Comparison of ENCODE assay signal across 19 cellular contexts in genomic region chr10:61780732-61781131, GRCh38.
A peak's percentile ranks its signal among the peaks of the same experiment; 100 is the strongest.
DNase-seq lines count a peak whose midpoint lies in the region; ATAC-seq, FAIRE-seq and TF ChIP-seq lines count a peak whose summit lies in the region.
"Had no signal": no experiment of that assay in that cellular context is flagged by ENCODE, and none has a peak within 500 bp of the region (broad histone marks: within the 10 kb centered on the region; RNA-seq: fewer than 3 reads in every experiment).

No MANE protein-coding gene starts in this region.

- no peak for TF ChIP-seq EP300 in sigmoid colon (IDR thresholded peaks at IDR 0.05)
- TF ChIP-seq EP300 in HepG2 (IDR thresholded peaks at IDR 0.05; ENCODE audit: low read depth in 2 of 2, low read length in 2 of 2): no peak
- no peak for TF ChIP-seq EP300 in HepG2 (CRISPR knock-in tag; IDR thresholded peaks at IDR 0.05; ENCODE audit: borderline replicate concordance)

- H3K4me1 ChIP-seq in GM23248 (ENCODE audit: insufficient read depth) (peaks cover 26% of the 10 kb centered on the region), foreskin keratinocyte (peaks cover 6% of the 10 kb centered on the region), sigmoid colon (peaks cover 0 to 15% (median 12%) of the 10 kb centered on the region in 4 donors), HepG2 (ENCODE audit: insufficient read depth, low read length) (no peaks in the 10 kb centered on the region)
- H3K4me1 ChIP-seq: SJCRH30 had no signal

- H3K79me2 ChIP-seq in GM23248 (ENCODE audit: insufficient read depth): no peaks in the 10 kb centered on the region
- H3K79me2 ChIP-seq in HepG2 (ENCODE audit: insufficient read depth, low read length): no peaks in the 10 kb centered on the region

- intact Hi-C loops in sigmoid colon (cut with DNase I): no loop called here
- intact Hi-C loops in HepG2 (cut with micrococcal nuclease; ENCODE audit: unreplicated experiment): no loop called here

- TF ChIP-seq POLR2A in sigmoid colon (IDR thresholded peaks at IDR 0.05) (no peak), HepG2 (IDR thresholded peaks at IDR 0.05; ENCODE audit: insufficient read depth in 1 of 2, low read depth in 2 of 2, low read length in 2 of 2) (no peak)

- in situ Hi-C loops in GM23248 (cut with MboI) (no loop called here), HepG2 (cut with HindIII; ENCODE audit: extremely low pct_ligation_motif_present, low pct_unique_long_range_greater_than_20kb) (no loop called here)

- H3K9ac ChIP-seq in GM23248 (no peak overlapping the region), HepG2 (ENCODE audit: insufficient read depth, low read depth, low read length) (no peak overlapping the region)

- BruUV-seq in HepG2 (replicated peaks; lab: Mats Ljungman, UMichigan): no TSS peak

- H3K27ac ChIP-seq in GM23248: no peak overlapping the region
- H3K27ac ChIP-seq in KOPT-K1 (ENCODE audit: low read depth, low read length, poor library complexity, severe bottlenecking): peak overlapping the region; percentile 90
- peak overlapping the region; percentile 78 for H3K27ac ChIP-seq in foreskin keratinocyte
- H3K27ac ChIP-seq in sigmoid colon: peak overlapping the region in 3 of 4 donors; percentile 8 to 61 (median 47)
- no peak overlapping the region for H3K27ac ChIP-seq in HepG2 (ENCODE audit: extremely low read length, insufficient read depth, low read length)
- H3K27ac ChIP-seq: RWPE1, SJCRH30 had no signal

- H3K36me3 ChIP-seq in GM23248 (ENCODE audit: low read depth) (no peaks in the 10 kb centered on the region), KOPT-K1 (ENCODE audit: insufficient read depth, low read length) (no peaks in the 10 kb centered on the region), sigmoid colon (no peaks in the 10 kb centered on the region), HepG2 (replicated peaks in 1 of 2; ENCODE audit: control insufficient read depth in 1 of 2, insufficient read depth in 2 of 2, low read length in 2 of 2) (no peaks in the 10 kb centered on the region)
- H3K36me3 ChIP-seq: SJCRH30 had no signal

- no peak for ATAC-seq in foreskin keratinocyte
- ATAC-seq in HG02798 (IDR thresholded peaks at IDR 0.05; ENCODE audit: poor library complexity, unreplicated experiment): no peak
- no peak for ATAC-seq in HepG2

- no peaks in the 10 kb centered on the region for H4K20me1 ChIP-seq in GM23248 (ENCODE audit: insufficient read depth)
- H4K20me1 ChIP-seq in HepG2 (ENCODE audit: insufficient read depth, low read length): no peaks in the 10 kb centered on the region

- DNase-seq in GM23248 (no peak), foreskin keratinocyte (no peak), sigmoid colon (no peak), mucosa of gallbladder (ENCODE audit: low spot score) (no peak), HepG2 (ENCODE audit: low spot score) (no peak), germinal center (ENCODE audit: low spot score) (no peak)
- DNase-seq: CD8-positive, alpha-beta T cell; DMS79; HCEC 1CT; Kasumi-1; NCI-H1105 treated with DMSO at 0.1 percent for 48 hours; NCI-H1694 treated with DMSO at 0.1 percent for 48 hours; NCI-H446; NK-92 treated with Interleukin-12 subunit alpha and Interleukin-12 subunit beta, amount 100 ng/mL, for 24 hours; SJCRH30 had no signal

- H3K4me3 ChIP-seq in GM23248: no peak overlapping the region
- H3K4me3 ChIP-seq in sigmoid colon: no peak overlapping the region
- H3K4me3 ChIP-seq in HepG2 (replicated peaks in 1 of 3; ENCODE audit: insufficient read depth in 1 of 3, low read depth in 2 of 3, low read length in 3 of 3): no peak overlapping the region
- H3K4me3 ChIP-seq: SJCRH30 had no signal

- H3K9me3 ChIP-seq in GM23248 (ENCODE audit: low read depth) (no peaks in the 10 kb centered on the region), KOPT-K1 (ENCODE audit: insufficient read depth, low read length, poor library complexity, severe bottlenecking) (peaks cover under 1% of the 10 kb centered on the region), sigmoid colon (no peaks in the 10 kb centered on the region), HepG2 (ENCODE audit: low read length) (no peaks in the 10 kb centered on the region)
- H3K9me3 ChIP-seq: SJCRH30 had no signal

- TF ChIP-seq RAD21 in HepG2 (CRISPR knock-in tag; IDR thresholded peaks at IDR 0.05): no peak

- peaks cover 16% of the 10 kb centered on the region for H3F3A ChIP-seq in GM23248 (ENCODE audit: insufficient read depth)

- TF ChIP-seq CTCF in foreskin keratinocyte (conservative IDR thresholded peaks at IDR 0.05) (no peak), sigmoid colon (IDR thresholded peaks at IDR 0.05) (no peak), HepG2 (CRISPR knock-in tag; IDR thresholded peaks at IDR 0.05) (no peak)

- H3K9me2 ChIP-seq in GM23248 (ENCODE audit: insufficient read depth): no peaks in the 10 kb centered on the region

- H3K4me2 ChIP-seq in GM23248 (ENCODE audit: unreplicated experiment) (peak overlapping the region; percentile 44), HepG2 (ENCODE audit: low read depth, low read length) (no peak overlapping the region)

- FAIRE-seq in HepG2 (lab: Jason Lieb, UNC): no peak
- FAIRE-seq: D721Med had no signal

- POLR2A ChIA-PET in HepG2 (lab: Yijun Ruan, JAX): no interaction called here

- no peak overlapping the region for H2AFZ ChIP-seq in GM23248
- no peak overlapping the region for H2AFZ ChIP-seq in HepG2 (ENCODE audit: low read length)

- CTCF ChIA-PET in HepG2 (lab: Yijun Ruan, JAX; ENCODE audit: low intra/inter-chr PET ratio, low total read pairs): no interaction called here

- H3K27me3 ChIP-seq in GM23248 (replicated peaks; ENCODE audit: insufficient read depth) (no peaks in the 10 kb centered on the region), foreskin keratinocyte (no peaks in the 10 kb centered on the region), sigmoid colon (no peaks in the 10 kb centered on the region), HepG2 (ENCODE audit: control insufficient read depth in 1 of 2, insufficient read depth in 2 of 2, low read length in 2 of 2) (no peaks in the 10 kb centered on the region)
- H3K27me3 ChIP-seq: SJCRH30 had no signal

TF ChIP-seq in HepG2, 621 proteins besides CTCF, POLR2A, EP300 and RAD21:
- no peak for TF ChIP-seq ZFP82 (CRISPR knock-in tag; IDR thresholded peaks at IDR 0.05; ENCODE audit: borderline replicate concordance)
- TF ChIP-seq ZSCAN21 (CRISPR knock-in tag; IDR thresholded peaks at IDR 0.05; ENCODE audit: borderline replicate concordance): no peak
- no peak for TF ChIP-seq ZNF432 (CRISPR knock-in tag; IDR thresholded peaks at IDR 0.05; ENCODE audit: borderline replicate concordance)
- TF ChIP-seq RBM39 (IDR thresholded peaks at IDR 0.05; ENCODE audit: low read depth, low read length, poor library complexity, severe bottlenecking): no peak
TF ChIP-seq in HepG2: peak in this region for 0.

Comparison
In these comparisons a context has a peak if more than half of its experiments do, and no peak if none do; other contexts are left out.
1. H3K27ac ChIP-seq: peak in KOPT-K1 (single experiment), foreskin keratinocyte (single experiment) and sigmoid colon (3 of 4); none in GM23248 (single experiment) and HepG2 (single experiment).